ENCODE assay signal across 22 cellular contexts in genomic region chr12:3123729-3124128, GRCh38. TPM values are rescaled to one million over a fixed set of nuclear protein-coding genes. Genes with fewer than 3 reads are reported as not detected.
DNase-seq lines count a peak whose midpoint lies in the region; ATAC-seq, FAIRE-seq and TF ChIP-seq lines count a peak whose summit lies in the region.
"Had no signal": no experiment of that assay in that cellular context is flagged by ENCODE, and none has a peak within 500 bp of the region (broad histone marks: within the 10 kb centered on the region; RNA-seq: fewer than 3 reads in every experiment).

No MANE protein-coding gene starts in this region.

- H3K36me3 Mint-ChIP-seq in MCF 10A (ENCODE audit: insufficient read depth, unreplicated experiment): no peaks in the 10 kb centered on the region

- H3K4me3 ChIP-seq in left lung (no peak overlapping the region), H7 (ENCODE audit: insufficient read depth, low read depth, low read length) (no peak overlapping the region)
- H3K4me3 ChIP-seq: prostate gland had no signal

- H3K4me3 Mint-ChIP-seq in MCF 10A (ENCODE audit: unreplicated experiment): no peak overlapping the region
- H3K4me3 Mint-ChIP-seq: activated T-helper 17 cell treated with anti-CD3 and anti-CD28 coated beads, Interleukin-2, amount 50 U/mL, for 72 hours; CD4-positive, alpha-beta T cell; central memory CD8-positive, alpha-beta T cell; stimulated activated naive CD8-positive, alpha-beta T cell treated with anti-CD3 and anti-CD28 coated beads, Interleukin-15, Interleukin-2, amounts not matched to agents 100 ng/mL and 50 ng/mL, for 24 hours had no signal

- peak overlapping the region; percentile 33 for H3K27ac Mint-ChIP-seq in MCF 10A (ENCODE audit: low read depth, unreplicated experiment)
- H3K27ac Mint-ChIP-seq: activated T-helper 17 cell treated with anti-CD3 and anti-CD28 coated beads, Interleukin-2, amount 50 U/mL, for 72 hours; CD4-positive, alpha-beta T cell; stimulated activated naive CD8-positive, alpha-beta T cell treated with anti-CD3 and anti-CD28 coated beads, Interleukin-15, Interleukin-2, amounts not matched to agents 100 ng/mL and 50 ng/mL, for 24 hours had no signal

- peaks cover 31% of the 10 kb centered on the region for H3K4me1 Mint-ChIP-seq in MCF 10A (ENCODE audit: insufficient read depth, unreplicated experiment)
- H3K4me1 Mint-ChIP-seq: activated T-helper 17 cell treated with anti-CD3 and anti-CD28 coated beads, Interleukin-2, amount 50 U/mL, for 72 hours had no signal

- POLR2A ChIA-PET in MCF 10A (lab: Yijun Ruan, JAX): interaction anchor here (0.6 to 1.4 kb wide), 4 partner anchors 8 to 692 kb away, joined by 3 to 6 read pairs (median 5); no protein-coding TSS in a partner anchor

- peaks cover 7 to 19% of the 10 kb centered on the region in 2 donors for H3K4me1 ChIP-seq in left lung

- H3K36me3 ChIP-seq in left lung (no peaks in the 10 kb centered on the region), H7 (replicated peaks; ENCODE audit: control insufficient read depth, insufficient read depth, low read length) (no peaks in the 10 kb centered on the region; the same call in 1 of the 2 replicates)
- H3K36me3 ChIP-seq: prostate gland had no signal

- no TSS peak for BruUV-seq in MCF 10A (replicated peaks; lab: Mats Ljungman, UMichigan)

- CTCF ChIA-PET in MCF 10A (lab: Yijun Ruan, JAX): interaction anchor here (0.5 to 3.4 kb wide), 8 partner anchors 10 to 160 kb away, joined by 3 to 26 read pairs (median 5); no protein-coding TSS in a partner anchor

- peak overlapping the region; percentile 56 to 63 for H3K27ac ChIP-seq in left lung
- H3K27ac ChIP-seq: prostate gland had no signal

- DNase-seq in AG08395 (ENCODE audit: low spot score) (peak; percentile 26), HTR-8/SVneo (ENCODE audit: insufficient read length, low spot score) (no peak), MCF 10A (ENCODE audit: unreplicated experiment) (no peak), left lung (no peak), H7 (no peak)
- no peak for DNase-seq in activated T-cell treated with anti-CD3 and anti-CD28 coated beads, Interleukin-2, amount 50 U/mL, for 48 hours
- DNase-seq: CD4-positive, alpha-beta T cell; DMS79; effector memory CD4-positive, alpha-beta T cell; mesenchymal stem cell; NCI-H1092; NCI-H2081; NCI-H510A treated with DMSO at 0.1 percent for 48 hours; SIG-M5; stimulated activated CD4-positive, alpha-beta T cell treated with anti-CD3 and anti-CD28 coated beads, Interleukin-15, amount 100 ng/mL, for 24 hours had no signal

- H3K9me3 Mint-ChIP-seq in MCF 10A (ENCODE audit: unreplicated experiment): no peaks in the 10 kb centered on the region
- H3K9me3 Mint-ChIP-seq: activated T-helper 17 cell treated with anti-CD3 and anti-CD28 coated beads, Interleukin-2, amount 50 U/mL, for 72 hours; CD4-positive, alpha-beta T cell; central memory CD8-positive, alpha-beta T cell; stimulated activated naive CD8-positive, alpha-beta T cell treated with anti-CD3 and anti-CD28 coated beads, Interleukin-15, Interleukin-2, amounts not matched to agents 100 ng/mL and 50 ng/mL, for 24 hours had no signal

- FAIRE-seq in HTR-8/SVneo (lab: Jason Lieb, UNC): peak; percentile 71

- ATAC-seq in left lung (no peak), GM21576 (IDR thresholded peaks at IDR 0.05; ENCODE audit: unreplicated experiment) (no peak), HG02759 (IDR thresholded peaks at IDR 0.05; ENCODE audit: unreplicated experiment) (no peak)
- ATAC-seq: activated T-helper 17 cell treated with anti-CD3 and anti-CD28 coated beads, Interleukin-2, amount 50 U/mL, for 72 hours had no signal

- H3K27me3 ChIP-seq in left lung (peaks cover 0 to 44% of the 10 kb centered on the region in 2 donors), H7 (ENCODE audit: control insufficient read depth, insufficient read depth, low read length) (no peaks in the 10 kb centered on the region)

- TF ChIP-seq CTCF in MCF 10A (IDR thresholded peaks at IDR 0.05; ENCODE audit: unreplicated experiment): no peak
- TF ChIP-seq CTCF in left lung (IDR thresholded peaks at IDR 0.05): no peak

- intact Hi-C loops in MCF 10A (cut with micrococcal nuclease): loop anchor here (1.0 kb wide), 1 partner anchor 50 kb away; no protein-coding TSS in a partner anchor
- intact Hi-C loops in left lung (cut with DNase I): no loop called here

- H3K27me3 Mint-ChIP-seq in MCF 10A (ENCODE audit: insufficient read depth, unreplicated experiment): no peaks in the 10 kb centered on the region

- no peaks in the 10 kb centered on the region for H3K9me3 ChIP-seq in left lung
- H3K9me3 ChIP-seq: prostate gland had no signal

RNA-seq across cellular contexts. Expression of gene TSPAN9, which starts 46.5 kb away (rescaled TPM):
- 12.6 and 13.4 TPM in 2 replicates for total RNA-seq in MCF 10A (2022)
- total RNA-seq in left lung: 10 to 100 TPM; 35.6 to 36.8 TPM
- 20.5 and 22.4 TPM in 2 replicates for total RNA-seq in H7 (2014; rRNA removed; shearing (Covaris generic))
- total RNA-seq: T-helper 2 cell treated with Interferon-gamma antibody and Interleukin-4, amounts not matched to agents 100 ng/mL and 5 ng/mL, for 36 hours had no signal
